1 cellular context compared by ENCODE assay signal in genomic region chr11:28009383-28009782, GRCh38.
A peak's percentile ranks its signal among the peaks of the same experiment; 100 is the strongest.
TF ChIP-seq lines count a peak whose summit lies in the region.

No MANE protein-coding gene starts in this region.

TF ChIP-seq in A549, 52 proteins besides CTCF, POLR2A, EP300 and RAD21 (continued from another document):
- TF ChIP-seq HMGXB4 (CRISPR knock-in tag; IDR thresholded peaks at IDR 0.05; ENCODE audit: borderline replicate concordance) (no peak), MAFK (IDR thresholded peaks at IDR 0.05; ENCODE audit: partially characterized antibody) (peak; percentile 95), TFCP2L1 (CRISPR knock-in tag; IDR thresholded peaks at IDR 0.05) (no peak), HDAC2 (IDR thresholded peaks at IDR 0.05) (no peak), FOXS1 (CRISPR knock-in tag; IDR thresholded peaks at IDR 0.05) (no peak), JUN (IDR thresholded peaks at IDR 0.05) (no peak), MAZ (IDR thresholded peaks at IDR 0.05; ENCODE audit: borderline replicate concordance, low read depth, low read length) (no peak), JUNB (IDR thresholded peaks at IDR 0.05) (no peak), ZFP36 (IDR thresholded peaks at IDR 0.05; ENCODE audit: borderline replicate concordance, partially characterized antibody) (no peak), MAX (IDR thresholded peaks at IDR 0.05) (no peak)
